Comparison of ENCODE assay signal across 13 cellular contexts in the genomic region with DNA sequence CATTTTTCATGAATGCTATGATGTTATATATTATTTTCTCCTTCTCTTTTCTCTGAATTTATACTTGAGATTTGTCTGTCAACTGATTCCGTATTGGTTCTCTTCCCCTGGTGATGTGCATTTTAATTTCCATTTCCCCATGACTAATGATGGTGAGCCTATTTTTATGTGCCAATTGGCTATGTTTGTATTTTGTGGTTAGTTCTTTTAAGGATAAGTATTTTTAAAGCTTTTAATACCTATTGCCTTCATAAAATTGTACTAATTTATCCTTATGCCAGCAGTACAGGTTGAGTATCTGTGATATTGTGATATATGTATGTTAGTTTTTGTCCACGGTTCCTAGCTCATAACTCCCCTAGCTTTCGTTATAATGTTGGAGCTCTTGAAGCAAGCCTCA. TPM values are rescaled to one million over a fixed set of nuclear protein-coding genes. Genes with fewer than 3 reads are reported as not detected.
DNase-seq lines count a peak whose midpoint lies in the region; ATAC-seq, FAIRE-seq and TF ChIP-seq lines count a peak whose summit lies in the region.
"Had no signal": no experiment of that assay in that cellular context is flagged by ENCODE, and none has a peak within 500 bp of the region (broad histone marks: within the 10 kb centered on the region; RNA-seq: fewer than 3 reads in every experiment).

No MANE protein-coding gene starts in this region.

- peaks cover 38% of the 10 kb centered on the region for H3K4me1 Mint-ChIP-seq in T-helper 1 cell treated with Interleukin-12 subunit alpha and Interleukin-12 subunit beta and Interleukin-4 antibody, amounts not matched to agents 30 μg/mL and 1 μg/mL, for 36 hours (ENCODE audit: low read depth)
- H3K4me1 Mint-ChIP-seq in neural crest cell = peaks cover 38% of the 10 kb centered on the region

- peak overlapping the region; percentile 49 for H3K27ac Mint-ChIP-seq in T-helper 1 cell treated with Interleukin-12 subunit alpha and Interleukin-12 subunit beta and Interleukin-4 antibody, amounts not matched to agents 30 μg/mL and 1 μg/mL, for 36 hours
- H3K27ac Mint-ChIP-seq in neural crest cell (ENCODE audit: unreplicated experiment) = no peak overlapping the region

- H3K36me3 Mint-ChIP-seq in T-helper 1 cell treated with Interleukin-12 subunit alpha and Interleukin-12 subunit beta and Interleukin-4 antibody, amounts not matched to agents 30 μg/mL and 1 μg/mL, for 36 hours (ENCODE audit: low read depth) = peaks cover 33% of the 10 kb centered on the region
- H3K36me3 Mint-ChIP-seq in neural crest cell (ENCODE audit: low read depth) = peaks cover 7% of the 10 kb centered on the region

- no peaks in the 10 kb centered on the region for H3K27me3 ChIP-seq in bronchial epithelial cell (ENCODE audit: control insufficient read depth, insufficient read depth, low read length)
- H3K27me3 ChIP-seq: esophagus muscularis mucosa had no signal

- FAIRE-seq in bronchial epithelial cell (lab: Jason Lieb, UNC) = no peak
- FAIRE-seq: A204.1 had no signal

- H3K9me3 Mint-ChIP-seq in T-helper 1 cell treated with Interleukin-12 subunit alpha and Interleukin-12 subunit beta and Interleukin-4 antibody, amounts not matched to agents 30 μg/mL and 1 μg/mL, for 36 hours = no peaks in the 10 kb centered on the region
- H3K9me3 Mint-ChIP-seq in neural crest cell = no peaks in the 10 kb centered on the region

- H3K36me3 ChIP-seq in bronchial epithelial cell (ENCODE audit: control insufficient read depth, insufficient read depth, low read length) = peaks cover 10% of the 10 kb centered on the region

- no peak for TF ChIP-seq CTCF in bronchial epithelial cell (IDR thresholded peaks at IDR 0.05; ENCODE audit: insufficient read depth, low read length, severe bottlenecking)
- no peak for TF ChIP-seq CTCF in neural crest cell (conservative IDR thresholded peaks at IDR 0.05)

- no peak overlapping the region for H3K4me3 ChIP-seq in bronchial epithelial cell (ENCODE audit: low read depth, low read length)
- H3K4me3 ChIP-seq: esophagus muscularis mucosa had no signal

- no peak for ATAC-seq in GM18858 (IDR thresholded peaks at IDR 0.05; ENCODE audit: unreplicated experiment)
- ATAC-seq: activated CD4-positive, CD25-positive, alpha-beta regulatory T cell treated with anti-CD3 and anti-CD28 coated beads, Interleukin-2, amount 50 U/mL, for 24 hours; Right ventricle myocardium inferior had no signal

- DNase-seq in T-helper 1 cell (no peak), LHCN-M2 (ENCODE audit: low read depth) (peak; percentile 10), bronchial epithelial cell (ENCODE audit: low read depth) (peak; percentile 3), neural crest cell (ENCODE audit: low read depth, low spot score) (no peak), NCI-H1930 (lab: John Stamatoyannopoulos, UW) (no peak), NCI-H1417 treated with DMSO at 0.1 percent for 48 hours (lab: John Stamatoyannopoulos, UW) (no peak)
- DNase-seq: islet precursor cell had no signal

- H3K4me3 Mint-ChIP-seq in T-helper 1 cell treated with Interleukin-12 subunit alpha and Interleukin-12 subunit beta and Interleukin-4 antibody, amounts not matched to agents 30 μg/mL and 1 μg/mL, for 36 hours = peak overlapping the region; percentile 63
- H3K4me3 Mint-ChIP-seq in neural crest cell = peak overlapping the region; percentile 67

- H3K27me3 Mint-ChIP-seq in T-helper 1 cell treated with Interleukin-12 subunit alpha and Interleukin-12 subunit beta and Interleukin-4 antibody, amounts not matched to agents 30 μg/mL and 1 μg/mL, for 36 hours (ENCODE audit: low read depth) = no peaks in the 10 kb centered on the region
- no peaks in the 10 kb centered on the region for H3K27me3 Mint-ChIP-seq in neural crest cell (ENCODE audit: low read depth)

RNA-seq across cellular contexts. Expression of a gene that starts 2.8 kb away (rescaled TPM):
- 45.9 and 71.0 TPM in 2 replicates for total RNA-seq in LHCN-M2 (2014; rRNA removed)
- polyA plus RNA-seq in LHCN-M2 (2012) = 24.3 TPM
- 17.4 and 24.3 TPM in 2 replicates for total RNA-seq in bronchial epithelial cell
- 19.1 and 22.2 TPM in 2 replicates for total RNA-seq in neural crest cell

RNA-seq across cellular contexts. Expression of a gene that starts 2.9 kb away (rescaled TPM):
- 33.8 and 34.2 TPM in 2 replicates for total RNA-seq in LHCN-M2 (2014; rRNA removed)
- 19.7 TPM for polyA plus RNA-seq in LHCN-M2 (2012)
- total RNA-seq in bronchial epithelial cell = 35.8 and 43.1 TPM in 2 replicates
- 99.6 and 105 TPM in 2 replicates for total RNA-seq in neural crest cell

RNA-seq across cellular contexts. Expression of a gene that starts 50.3 kb away (rescaled TPM):
- total RNA-seq in LHCN-M2 (2014; rRNA removed) (44.1 and 45.5 TPM in 2 replicates), bronchial epithelial cell (176 and 273 TPM in 2 replicates), neural crest cell (70.0 and 70.6 TPM in 2 replicates)
- 27.5 TPM for polyA plus RNA-seq in LHCN-M2 (2012)

RNA-seq across cellular contexts. Expression of a gene that starts 56.9 kb away (rescaled TPM):
- total RNA-seq in LHCN-M2 (2014; rRNA removed) (28.3 and 34.4 TPM in 2 replicates), bronchial epithelial cell (21.5 and 27.9 TPM in 2 replicates), neural crest cell (43.2 and 43.5 TPM in 2 replicates)
- polyA plus RNA-seq in LHCN-M2 (2012) = 27.5 TPM

Comparison
In these comparisons a context has a peak if more than half of its experiments do, and no peak if none do; other contexts are left out.
1. DNase-seq: peak in LHCN-M2 (single experiment) and bronchial epithelial cell (single experiment); none in T-helper 1 cell (0 of 5), neural crest cell (single experiment), NCI-H1930 (0 of 2) and NCI-H1417 treated with DMSO at 0.1 percent for 48 hours (single experiment).